ENCODE assay signal across 19 cellular contexts in the genomic region with DNA sequence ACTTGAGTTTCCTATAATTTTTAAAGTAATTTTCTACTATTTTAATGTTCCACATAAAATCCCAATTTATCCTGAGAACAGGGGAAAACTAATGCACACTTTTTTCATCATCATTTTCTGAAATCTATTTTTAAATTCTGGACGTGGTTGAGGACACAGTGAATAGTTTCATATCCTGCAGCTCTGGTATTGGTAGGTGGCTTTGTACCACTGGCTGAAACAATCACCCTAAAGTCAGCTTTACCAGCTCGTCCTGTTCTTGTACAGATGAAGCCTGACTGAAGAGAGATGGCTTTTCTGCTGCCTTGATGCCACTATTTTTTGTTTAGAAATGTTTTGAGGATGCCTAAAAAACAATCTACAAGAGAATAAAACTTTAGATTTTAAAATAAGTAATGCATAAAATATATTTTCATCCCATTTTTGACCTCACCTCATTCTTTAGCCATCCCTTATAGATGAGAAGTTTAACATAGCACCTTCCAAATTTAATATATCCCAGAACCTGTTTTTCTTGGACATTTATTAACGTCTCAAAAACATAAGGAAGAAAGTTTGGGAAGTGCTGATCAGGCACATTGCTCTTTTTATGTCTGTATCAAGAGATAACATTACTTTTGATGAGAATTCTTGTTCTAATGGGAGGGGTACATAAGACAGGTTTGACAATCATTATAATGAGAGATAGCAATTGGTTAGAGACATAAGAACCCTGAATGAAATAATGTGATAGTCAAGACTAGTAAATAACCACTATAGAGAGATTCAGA.
DNase-seq lines count a peak whose midpoint lies in the region; ATAC-seq and TF ChIP-seq lines count a peak whose summit lies in the region.
"Had no signal": no experiment of that assay in that cellular context is flagged by ENCODE, and none has a peak within 500 bp of the region (broad histone marks: within the 10 kb centered on the region; RNA-seq: fewer than 3 reads in every experiment).

No MANE protein-coding gene starts in this region.

- in situ Hi-C loops in IMR-90 (cut with MboI; ENCODE audit: low sequenced_read_pairs): no loop called here

- H2AFZ ChIP-seq in IMR-90 (replicated peaks; ENCODE audit: low read length, poor library complexity) (no peak overlapping the region), trophoblast cell (ENCODE audit: insufficient read depth, low read length, poor library complexity) (no peak overlapping the region)
- H2AFZ ChIP-seq: hepatocyte, parathyroid adenoma had no signal

- no peak overlapping the region for H2BK120ac ChIP-seq in IMR-90 (ENCODE audit: low read depth, low read length)
- no peak overlapping the region for H2BK120ac ChIP-seq in trophoblast cell (ENCODE audit: insufficient read depth, low read length, poor library complexity)

- H2BK5ac ChIP-seq in IMR-90 (ENCODE audit: low read depth, low read length, poor library complexity, severe bottlenecking) (no peak overlapping the region), trophoblast cell (ENCODE audit: low read depth, low read length, poor library complexity) (no peak overlapping the region)

- no peak overlapping the region for H3K9ac ChIP-seq in IMR-90 (ENCODE audit: low read depth, low read length)
- no peak overlapping the region for H3K9ac ChIP-seq in trophoblast cell (ENCODE audit: low read length)
- H3K9ac ChIP-seq: parathyroid adenoma had no signal

- intact Hi-C loops in IMR-90 (cut with micrococcal nuclease): no loop called here

- H4K5ac ChIP-seq in IMR-90 (ENCODE audit: low read depth, low read length): no peak overlapping the region

- DNase-seq in GM10266 (ENCODE audit: extremely low spot score) (peak; percentile 8), GM19240 (ENCODE audit: insufficient read length, low spot score) (peak; percentile 11), IMR-90 (no peak), trophoblast cell (no peak), iPS-NIHi11 (ENCODE audit: low spot score) (no peak), NCI-H1694 (lab: John Stamatoyannopoulos, UW) (no peak)
- DNase-seq: activated naive CD4-positive, alpha-beta T cell; cortex of kidney; NCI-H187; NCI-H526 treated with DMSO at 0.1 percent for 48 hours; small intestine; stomach; WERI-Rb-1 had no signal

- H2BK15ac ChIP-seq in IMR-90 (ENCODE audit: low read depth, low read length): no peak overlapping the region

- H3K18ac ChIP-seq in IMR-90 (ENCODE audit: low read depth, low read length) (no peak overlapping the region), trophoblast cell (ENCODE audit: low read length) (no peak overlapping the region)

- ATAC-seq in HG02852 (IDR thresholded peaks at IDR 0.05; ENCODE audit: unreplicated experiment) (peak; percentile 77), IMR-90 (ENCODE audit: low read depth) (no peak), GM18873 (IDR thresholded peaks at IDR 0.05; ENCODE audit: low FRiP score, unreplicated experiment) (no peak)
- ATAC-seq: esophagus mucosa, HCT116 had no signal

- H3K27me3 ChIP-seq in IMR-90 (ENCODE audit: control insufficient read depth, insufficient read depth, low read length) (no peaks in the 10 kb centered on the region), trophoblast cell (ENCODE audit: insufficient read depth, low read length) (no peaks in the 10 kb centered on the region)
- H3K27me3 ChIP-seq: hepatocyte, stomach had no signal

- H3K56ac ChIP-seq in IMR-90 (ENCODE audit: extremely low read depth, insufficient read depth, low read length): no peak overlapping the region

- no peak for TF ChIP-seq RAD21 in IMR-90 (IDR thresholded peaks at IDR 0.05; ENCODE audit: low read length)

- H3K9me1 ChIP-seq in IMR-90 (ENCODE audit: insufficient read depth, low read length): no peaks in the 10 kb centered on the region

- H3K4me2 ChIP-seq in IMR-90 (ENCODE audit: low read depth, low read length) (no peak overlapping the region), trophoblast cell (ENCODE audit: low read length) (no peak overlapping the region)
- H3K4me2 ChIP-seq: hepatocyte had no signal

- TF ChIP-seq CTCF in GM10266 (IDR thresholded peaks at IDR 0.05; ENCODE audit: control insufficient read depth, insufficient read depth, low read depth, missing control alignments) (no peak), IMR-90 (conservative IDR thresholded peaks at IDR 0.05; ENCODE audit: low read depth, low read length) (no peak)

- H4K8ac ChIP-seq in IMR-90 (ENCODE audit: low read depth in 2 of 2, low read length in 2 of 2) (no peak overlapping the region), trophoblast cell (ENCODE audit: low read depth, low read length) (no peak overlapping the region)

- no peak overlapping the region for H2BK20ac ChIP-seq in IMR-90 (ENCODE audit: low read depth, low read length)

- no peak overlapping the region for H3K23ac ChIP-seq in IMR-90 (ENCODE audit: low read depth, low read length)
- H3K23ac ChIP-seq in trophoblast cell (ENCODE audit: low read length): no peak overlapping the region

- POLR2A ChIA-PET in IMR-90 (lab: Charles Lee; ENCODE audit: unreplicated experiment): no interaction called here

- H3K4me3 ChIP-seq in IMR-90 (ENCODE audit: insufficient read depth, low read depth, low read length) (no peak overlapping the region), trophoblast cell (ENCODE audit: low read depth, low read length) (no peak overlapping the region)
- H3K4me3 ChIP-seq: hepatocyte, stomach had no signal

- H3K79me1 ChIP-seq in IMR-90 (ENCODE audit: low read depth in 1 of 2, low read length in 2 of 2): peaks cover 3 to 8% of the 10 kb centered on the region in 2 experiments; a peak in 1 of 4 replicates
- no peaks in the 10 kb centered on the region for H3K79me1 ChIP-seq in trophoblast cell (ENCODE audit: low read length)

- H3K14ac ChIP-seq in IMR-90 (replicated peaks; ENCODE audit: low read depth, low read length): no peak overlapping the region; the same call in 1 of the 2 replicates
- H3K14ac ChIP-seq in trophoblast cell (ENCODE audit: low read length): no peak overlapping the region

- H3K4me1 ChIP-seq in IMR-90 (ENCODE audit: control insufficient read depth, insufficient read depth, low read length): no peaks in the 10 kb centered on the region
- H3K4me1 ChIP-seq in trophoblast cell (ENCODE audit: control insufficient read depth in 1 of 2, insufficient read depth in 2 of 2, low read length in 2 of 2): no peaks in the 10 kb centered on the region
- H3K4me1 ChIP-seq: parathyroid adenoma, stomach had no signal

- no peaks in the 10 kb centered on the region for H3K9me3 ChIP-seq in IMR-90 (ENCODE audit: control insufficient read depth, insufficient read depth, low read length)
- no peaks in the 10 kb centered on the region for H3K9me3 ChIP-seq in trophoblast cell (ENCODE audit: insufficient read depth, low read depth, low read length)
- H3K9me3 ChIP-seq: stomach had no signal

- H2AK5ac ChIP-seq in IMR-90 (ENCODE audit: low read depth, low read length) (no peak overlapping the region), trophoblast cell (ENCODE audit: low read length) (no peak overlapping the region)

- no peak overlapping the region for H2BK12ac ChIP-seq in trophoblast cell (ENCODE audit: low read length)

- H3K27ac ChIP-seq in IMR-90 (ENCODE audit: insufficient read depth, low read length) (no peak overlapping the region), trophoblast cell (ENCODE audit: low read depth, low read length) (no peak overlapping the region)
- H3K27ac ChIP-seq: hepatocyte, parathyroid adenoma, stomach, WERI-Rb-1 had no signal

- H4K12ac ChIP-seq in trophoblast cell (ENCODE audit: low read depth, low read length): no peak overlapping the region

- H2AK9ac ChIP-seq in IMR-90 (replicated peaks; ENCODE audit: low read depth, low read length, poor library complexity): no peak overlapping the region

- no TSS peak for BruUV-seq in IMR-90 (replicated peaks; lab: Mats Ljungman, UMichigan)

- H3K36me3 ChIP-seq in IMR-90 (ENCODE audit: control insufficient read depth, insufficient read depth, low read length): peaks cover 1% of the 10 kb centered on the region
- H3K36me3 ChIP-seq in trophoblast cell (ENCODE audit: control insufficient read depth in 1 of 2, insufficient read depth in 2 of 2, low read length in 2 of 2): peaks cover 3 to 9% of the 10 kb centered on the region in 2 experiments
- H3K36me3 ChIP-seq: WERI-Rb-1 had no signal

- no peaks in the 10 kb centered on the region; the same call in 1 of the 2 replicates for H4K20me1 ChIP-seq in IMR-90 (ENCODE audit: insufficient read depth, low read length)

- TF ChIP-seq POLR2A in IMR-90 (IDR thresholded peaks at IDR 0.05; ENCODE audit: low read depth, low read length): no peak

- H3K79me2 ChIP-seq in trophoblast cell (ENCODE audit: control insufficient read depth, insufficient read depth, low read length, poor library complexity): no peaks in the 10 kb centered on the region
- H3K79me2 ChIP-seq: parathyroid adenoma had no signal

- H4K91ac ChIP-seq in IMR-90 (ENCODE audit: insufficient read depth, low read depth, low read length): no peak overlapping the region
- H4K91ac ChIP-seq in trophoblast cell (ENCODE audit: low read depth, low read length): no peak overlapping the region

- CTCF ChIA-PET in IMR-90 (lab: Yijun Ruan, JAX): interaction anchor here (0.6 kb wide), 1 partner anchor 11 kb away, joined by 7 read pairs; no protein-coding TSS in a partner anchor

- WGBS in IMR-90 (ENCODE audit: extremely low coverage in 2 of 2, insufficient read length in 1 of 2), 2 experiments: no CpG with 5 or more reads among the region's 3 CpGs
- no CpG with 5 or more reads among the region's 3 CpGs for WGBS in trophoblast cell (ENCODE audit: extremely low coverage, insufficient coverage, insufficient read length)

- H3K4ac ChIP-seq in IMR-90 (ENCODE audit: low read depth, low read length): no peak overlapping the region
- no peak overlapping the region for H3K4ac ChIP-seq in trophoblast cell (ENCODE audit: low read depth, low read length)

- dilution Hi-C loops in IMR-90 (cut with HindIII; ENCODE audit: low sequenced_read_pairs, unreplicated experiment): no loop called here

TF ChIP-seq in IMR-90, 13 proteins besides CTCF, POLR2A, EP300 and RAD21:
- TF ChIP-seq MAFK (IDR thresholded peaks at IDR 0.05; ENCODE audit: low read depth, low read length): peak; percentile 57
- TF ChIP-seq USF2 (IDR thresholded peaks at IDR 0.05; ENCODE audit: low read depth, low read length): no peak

Comparison
In these comparisons a context has a peak if more than half of its experiments do, and no peak if none do; other contexts are left out.
1. DNase-seq: peak in GM10266 (single experiment) and GM19240 (single experiment); none in IMR-90 (single experiment), trophoblast cell (0 of 2), iPS-NIHi11 (single experiment) and NCI-H1694 (single experiment).